Comparison of ENCODE assay signal across 14 cellular contexts in the genomic region with DNA sequence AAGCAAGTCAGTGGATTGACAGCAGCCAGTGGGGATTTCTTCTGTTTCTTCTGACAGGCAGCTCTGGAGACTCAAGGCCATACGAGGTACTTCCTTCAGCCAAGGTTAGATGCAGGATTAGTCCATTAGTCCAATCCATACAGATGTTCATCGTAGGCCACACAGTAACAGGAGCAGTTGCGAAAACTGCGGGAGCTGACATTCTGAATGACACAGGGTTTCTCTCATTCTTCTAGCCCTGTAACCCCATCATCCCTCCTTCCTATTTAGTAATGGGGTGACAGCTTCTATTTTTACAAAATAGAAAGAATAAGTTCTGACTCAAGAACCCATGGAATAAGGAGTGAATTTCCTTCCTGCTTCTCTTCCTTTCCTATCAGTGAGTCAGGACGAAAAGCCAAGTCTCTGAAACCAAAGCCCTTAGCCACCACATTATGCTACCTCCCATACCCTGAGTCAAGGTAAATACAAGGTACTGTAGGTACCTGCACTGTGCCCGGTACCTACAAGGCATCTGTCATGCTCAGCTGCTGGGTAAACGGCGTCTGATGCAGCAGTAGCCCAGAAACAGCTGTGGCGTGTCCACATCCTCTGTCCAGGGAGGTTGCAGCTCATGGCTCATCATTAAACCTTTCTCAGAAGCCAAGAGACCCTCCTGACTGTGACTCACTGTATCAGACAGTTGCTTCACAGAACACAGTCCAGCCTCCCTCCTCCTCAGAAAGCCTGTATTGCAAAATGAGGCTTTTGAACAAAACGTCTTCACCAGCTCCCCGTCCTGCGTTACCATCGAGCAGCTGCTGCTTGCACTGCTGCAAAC.
DNase-seq lines count a peak whose midpoint lies in the region; ATAC-seq lines count a peak whose summit lies in the region.
"Had no signal": no experiment of that assay in that cellular context is flagged by ENCODE, and none has a peak within 500 bp of the region (broad histone marks: within the 10 kb centered on the region; RNA-seq: fewer than 3 reads in every experiment).

No MANE protein-coding gene starts in this region.

- no peak overlapping the region for H3K4me3 Mint-ChIP-seq in activated naive CD8-positive, alpha-beta T cell treated with anti-CD3 and anti-CD28 coated beads for 36 hours
- H3K4me3 Mint-ChIP-seq: activated T-helper 17 cell treated with anti-CD3 and anti-CD28 coated beads, Interleukin-2, amount 50 U/mL, for 72 hours; endodermal cell had no signal

- peaks cover 68% of the 10 kb centered on the region for H3K27me3 Mint-ChIP-seq in activated naive CD8-positive, alpha-beta T cell treated with anti-CD3 and anti-CD28 coated beads for 36 hours

- no peak overlapping the region for H3K4me3 ChIP-seq in SJCRH30
- H3K4me3 ChIP-seq in skeletal muscle satellite cell (ENCODE audit: low read length): peak overlapping the region; percentile 19
- H3K4me3 ChIP-seq: tibial nerve had no signal

- H3K9ac ChIP-seq in skeletal muscle satellite cell (ENCODE audit: low read depth, low read length): peak overlapping the region; percentile 39

- H3K4me1 ChIP-seq in SJCRH30 (peaks cover 24% of the 10 kb centered on the region), skeletal muscle satellite cell (ENCODE audit: control insufficient read depth, insufficient read depth, low read length) (peaks cover 34% of the 10 kb centered on the region)

- H3K9me3 Mint-ChIP-seq in activated naive CD8-positive, alpha-beta T cell treated with anti-CD3 and anti-CD28 coated beads for 36 hours: no peaks in the 10 kb centered on the region
- H3K9me3 Mint-ChIP-seq: activated T-helper 17 cell treated with anti-CD3 and anti-CD28 coated beads, Interleukin-2, amount 50 U/mL, for 72 hours; endodermal cell had no signal

- H3K27ac Mint-ChIP-seq in activated naive CD8-positive, alpha-beta T cell treated with anti-CD3 and anti-CD28 coated beads for 36 hours: no peak overlapping the region
- H3K27ac Mint-ChIP-seq: activated T-helper 17 cell treated with anti-CD3 and anti-CD28 coated beads, Interleukin-2, amount 50 U/mL, for 72 hours; endodermal cell had no signal

- H3K4me2 ChIP-seq in skeletal muscle satellite cell (ENCODE audit: low read length): peak overlapping the region; percentile 71

- DNase-seq in HCEC 1CT (peak; percentile 98), SJCRH30 (peak; percentile 41 to 60), glomerular visceral epithelial cell (ENCODE audit: extremely low spot score) (peak; percentile 84), NCI-H748 treated with DMSO at 0.1 percent for 48 hours (lab: John Stamatoyannopoulos, UW) (no peak), NCI-H345 (lab: John Stamatoyannopoulos, UW) (no peak)
- DNase-seq in activated naive CD8-positive, alpha-beta T cell treated with anti-CD3 and anti-CD28 coated beads for 36 hours: no peak
- DNase-seq: endodermal cell; NCI-H526 treated with DMSO at 0.1 percent for 48 hours; stimulated activated CD4-positive, alpha-beta T cell treated with anti-CD3 and anti-CD28 coated beads, Interleukin-4, amount 100 ng/mL, for 24 hours had no signal

- peaks cover 18% of the 10 kb centered on the region for H3K4me1 Mint-ChIP-seq in activated naive CD8-positive, alpha-beta T cell treated with anti-CD3 and anti-CD28 coated beads for 36 hours

- ATAC-seq in GM18517 (IDR thresholded peaks at IDR 0.05; ENCODE audit: unreplicated experiment): no peak
- ATAC-seq: activated T-helper 17 cell treated with anti-CD3 and anti-CD28 coated beads, Interleukin-2, amount 50 U/mL, for 72 hours had no signal

- peak overlapping the region; percentile 31 for H3K27ac ChIP-seq in SJCRH30
- H3K27ac ChIP-seq: VCaP had no signal

- H3K36me3 Mint-ChIP-seq in activated naive CD8-positive, alpha-beta T cell treated with anti-CD3 and anti-CD28 coated beads for 36 hours: peaks cover 1% of the 10 kb centered on the region

- H3K9me3 ChIP-seq in SJCRH30 (replicated peaks): no peaks in the 10 kb centered on the region
- H3K9me3 ChIP-seq in skeletal muscle satellite cell (replicated peaks; ENCODE audit: low read length): no peaks in the 10 kb centered on the region
- H3K9me3 ChIP-seq: tibial nerve had no signal

- H3K27me3 ChIP-seq in SJCRH30: no peaks in the 10 kb centered on the region
- peaks cover 9% of the 10 kb centered on the region for H3K27me3 ChIP-seq in skeletal muscle satellite cell (ENCODE audit: control insufficient read depth, insufficient read depth, low read length)

- no peaks in the 10 kb centered on the region for H3K36me3 ChIP-seq in SJCRH30
- H3K36me3 ChIP-seq in skeletal muscle satellite cell (ENCODE audit: insufficient read depth, low read length): no peaks in the 10 kb centered on the region
- H3K36me3 ChIP-seq: tibial nerve had no signal

Comparison
In these comparisons a context has a peak if more than half of its experiments do, and no peak if none do; other contexts are left out.
1. DNase-seq: peak in HCEC 1CT (single experiment), SJCRH30 (2 of 2) and glomerular visceral epithelial cell (single experiment); none in NCI-H748 treated with DMSO at 0.1 percent for 48 hours (single experiment), NCI-H345 (single experiment) and activated naive CD8-positive, alpha-beta T cell treated with anti-CD3 and anti-CD28 coated beads for 36 hours (single experiment).